ENCODE assay signal across 16 cellular contexts in genomic region chr7:71710442-71710841, GRCh38.
DNase-seq lines count a peak whose midpoint lies in the region; ATAC-seq, FAIRE-seq and TF ChIP-seq lines count a peak whose summit lies in the region.
"Had no signal": no experiment of that assay in that cellular context is flagged by ENCODE, and none has a peak within 500 bp of the region (broad histone marks: within the 10 kb centered on the region; RNA-seq: fewer than 3 reads in every experiment).

No MANE protein-coding gene starts in this region.

- H2BK5ac ChIP-seq in H9 (ENCODE audit: insufficient read length, low read length) = no peak overlapping the region

- H3K56ac ChIP-seq in H9 (ENCODE audit: insufficient read length, low read depth, low read length) = no peak overlapping the region

- H3K9ac ChIP-seq in H9 (ENCODE audit: extremely low read depth, insufficient read length, low read length) = no peak overlapping the region
- H3K9ac ChIP-seq: BLaER1 treated with 17β-estradiol and CSF1 and Interleukin-3, amounts not matched to agents 10 nM and 100 nM had no signal

- no peak overlapping the region for H3K18ac ChIP-seq in H9 (ENCODE audit: insufficient read length, low read depth, low read length)

- H3K9me3 Mint-ChIP-seq in H9 = peaks cover 12 to 18% of the 10 kb centered on the region in 2 experiments
- peaks cover 12% of the 10 kb centered on the region for H3K9me3 Mint-ChIP-seq in stimulated activated effector memory CD8-positive, alpha-beta T cell treated with anti-CD3 and anti-CD28 coated beads, Interleukin-12 subunit alpha, Interleukin-12 subunit beta, amount 100 ng/mL, for 72 hours

- H4K5ac ChIP-seq in H9 (ENCODE audit: insufficient read length, low read depth, low read length) = no peak overlapping the region

- no peak overlapping the region for H3K23ac ChIP-seq in H9 (ENCODE audit: insufficient read length, low read depth, low read length)

- no peak overlapping the region for H2BK12ac ChIP-seq in H9 (ENCODE audit: insufficient read length, low read depth, low read length)

- H4K8ac ChIP-seq in H9 (replicated peaks; ENCODE audit: insufficient read length, low read depth, low read length) = no peak overlapping the region

- peaks cover 26 to 46% (median 32%) of the 10 kb centered on the region in 3 experiments for H3K36me3 Mint-ChIP-seq in H9 (ENCODE audit: insufficient read depth in 1 of 3, low read depth in 3 of 3)
- no peaks in the 10 kb centered on the region for H3K36me3 Mint-ChIP-seq in stimulated activated effector memory CD8-positive, alpha-beta T cell treated with anti-CD3 and anti-CD28 coated beads, Interleukin-12 subunit alpha, Interleukin-12 subunit beta, amount 100 ng/mL, for 72 hours
- H3K36me3 Mint-ChIP-seq: CD8-positive, alpha-beta T cell had no signal

- H2AFZ ChIP-seq in H9 (ENCODE audit: low read length) = no peak overlapping the region

- peaks cover 0 to 7% of the 10 kb centered on the region in 2 experiments; a peak in 3 of 4 replicates for H3K4me1 Mint-ChIP-seq in H9
- H3K4me1 Mint-ChIP-seq in stimulated activated effector memory CD8-positive, alpha-beta T cell treated with anti-CD3 and anti-CD28 coated beads, Interleukin-12 subunit alpha, Interleukin-12 subunit beta, amount 100 ng/mL, for 72 hours = no peaks in the 10 kb centered on the region
- H3K4me1 Mint-ChIP-seq: B cell had no signal

- peak overlapping the region in 2 of 3 experiments; percentile 92 to 94; a peak in 4 of 7 replicates for H3K27ac Mint-ChIP-seq in H9
- no peak overlapping the region for H3K27ac Mint-ChIP-seq in stimulated activated effector memory CD8-positive, alpha-beta T cell treated with anti-CD3 and anti-CD28 coated beads, Interleukin-12 subunit alpha, Interleukin-12 subunit beta, amount 100 ng/mL, for 72 hours
- H3K27ac Mint-ChIP-seq: B cell; CD8-positive, alpha-beta T cell had no signal

- no peaks in the 10 kb centered on the region for H3K23me2 ChIP-seq in H9 (ENCODE audit: insufficient read length, low read depth, low read length, poor library complexity, severe bottlenecking)

- no peaks in the 10 kb centered on the region for H3K36me3 ChIP-seq in pancreas
- H3K36me3 ChIP-seq: BLaER1 treated with 17β-estradiol and CSF1 and Interleukin-3, amounts not matched to agents 10 nM and 100 nM had no signal

- H4K20me1 ChIP-seq in H9 (ENCODE audit: control insufficient read depth, insufficient read depth, insufficient read length) = no peaks in the 10 kb centered on the region
- H4K20me1 ChIP-seq: BLaER1 treated with 17β-estradiol and CSF1 and Interleukin-3, amounts not matched to agents 10 nM and 100 nM had no signal

- H2BK15ac ChIP-seq in H9 (ENCODE audit: low read depth, low read length) = no peak overlapping the region

- no peaks in the 10 kb centered on the region; the same call in 1 of the 2 replicates for H3K27me3 Mint-ChIP-seq in H9 (ENCODE audit: low read depth)
- H3K27me3 Mint-ChIP-seq: B cell had no signal

- no peak overlapping the region for H2BK120ac ChIP-seq in H9 (ENCODE audit: low read depth, low read length, poor library complexity, severe bottlenecking)

- H2BK20ac ChIP-seq in H9 (ENCODE audit: low read depth, low read length, poor library complexity, severe bottlenecking) = no peak overlapping the region

- no peaks in the 10 kb centered on the region for H3K79me2 ChIP-seq in H9 (ENCODE audit: insufficient read depth, low read length)

- H4K91ac ChIP-seq in H9 (ENCODE audit: insufficient read length, low read depth, low read length) = no peak overlapping the region

- H3K27me3 ChIP-seq in H9 (ENCODE audit: insufficient read depth, low read length) (no peaks in the 10 kb centered on the region), pancreas (no peaks in the 10 kb centered on the region)
- H3K27me3 ChIP-seq: BLaER1 treated with 17β-estradiol and CSF1 and Interleukin-3, amounts not matched to agents 10 nM and 100 nM had no signal

- no peak overlapping the region for H3K4me3 Mint-ChIP-seq in H9
- no peak overlapping the region for H3K4me3 Mint-ChIP-seq in stimulated activated effector memory CD8-positive, alpha-beta T cell treated with anti-CD3 and anti-CD28 coated beads, Interleukin-12 subunit alpha, Interleukin-12 subunit beta, amount 100 ng/mL, for 72 hours
- H3K4me3 Mint-ChIP-seq: B cell; CD8-positive, alpha-beta T cell had no signal

- TF ChIP-seq CTCF in H9 (conservative IDR thresholded peaks at IDR 0.05) = no peak
- TF ChIP-seq CTCF in pancreas (IDR thresholded peaks at IDR 0.05) = no peak

- DNase-seq in NCI-H2171 treated with DMSO at 0.1 percent for 48 hours (lab: John Stamatoyannopoulos, UW) = peak; percentile 17
- no peak for DNase-seq in NCI-H2171 (lab: John Stamatoyannopoulos, UW)
- DNase-seq in H9 = no peak
- peak; percentile 42 for DNase-seq in cerebellum (ENCODE audit: low spot score)
- peak in 3 of 6 donors; percentile 21 to 57 (median 26) for DNase-seq in pancreas
- DNase-seq in stimulated activated effector memory CD8-positive, alpha-beta T cell treated with anti-CD3 and anti-CD28 coated beads, Interleukin-12 subunit alpha, Interleukin-12 subunit beta, amount 100 ng/mL, for 72 hours (ENCODE audit: low spot score in 2 of 2) = no peak
- DNase-seq: Calu3; CD8-positive, alpha-beta T cell; GDM1; GOT3; H7 had no signal

- no peaks in the 10 kb centered on the region for H3K79me1 ChIP-seq in H9 (ENCODE audit: insufficient read depth, low read depth, low read length, poor library complexity, severe bottlenecking)

- H3K4me2 ChIP-seq in H9 (ENCODE audit: insufficient read depth, insufficient read length, low read length) = no peak overlapping the region
- H3K4me2 ChIP-seq: BLaER1 treated with 17β-estradiol and CSF1 and Interleukin-3, amounts not matched to agents 10 nM and 100 nM had no signal

- intact Hi-C loops in pancreas (cut with DNase I) = no loop called here

- H3K9me3 ChIP-seq in H9 (ENCODE audit: control insufficient read depth, low read depth, low read length) (no peaks in the 10 kb centered on the region), pancreas (no peaks in the 10 kb centered on the region)

- no peak overlapping the region for H3K4me3 ChIP-seq in pancreas
- H3K4me3 ChIP-seq: BLaER1 treated with 17β-estradiol and CSF1 and Interleukin-3, amounts not matched to agents 10 nM and 100 nM had no signal

- no CpG with 5 or more reads among the region's 5 CpGs for WGBS in H9 (ENCODE audit: extremely low coverage, insufficient read length, low lambda C conversion rate)
- WGBS in pancreas, 2 donors = 54 to 70% methylated on average over 5 of the region's 5 CpGs

- H3K4ac ChIP-seq in H9 (ENCODE audit: low read depth, low read length) = no peak overlapping the region

- peak in 3 of 4 donors; percentile 48 to 75 (median 72) for ATAC-seq in pancreas
- no peak for ATAC-seq in stimulated activated effector memory CD8-positive, alpha-beta T cell treated with anti-CD3 and anti-CD28 coated beads, Interleukin-12 subunit alpha, Interleukin-12 subunit beta, amount 100 ng/mL, for 72 hours
- no peak for ATAC-seq in HG03095 (IDR thresholded peaks at IDR 0.05; ENCODE audit: unreplicated experiment)
- ATAC-seq: CD8-positive, alpha-beta T cell had no signal

- H3K14ac ChIP-seq in H9 (ENCODE audit: insufficient read depth, low read length) = no peak overlapping the region

- H3T11ph ChIP-seq in H9 (ENCODE audit: low read length) = no peak overlapping the region

- H3K4me1 ChIP-seq in H9 (ENCODE audit: insufficient read depth, low read length) = no peaks in the 10 kb centered on the region
- H3K4me1 ChIP-seq in pancreas = no peaks in the 10 kb centered on the region

- H2AK5ac ChIP-seq in H9 (ENCODE audit: insufficient read length, low read length) = no peak overlapping the region

- FAIRE-seq in pancreas (lab: Jason Lieb, UNC) = no peak
- FAIRE-seq: GM12892, GM18507 had no signal

- H3K27ac ChIP-seq in H9 (ENCODE audit: insufficient read length, low read depth, low read length) = no peak overlapping the region
- H3K27ac ChIP-seq in pancreas = no peak overlapping the region
- H3K27ac ChIP-seq: BLaER1 treated with 17β-estradiol and CSF1 and Interleukin-3, amounts not matched to agents 10 nM and 100 nM had no signal

Comparison
In these comparisons a context has a peak if more than half of its experiments do, and no peak if none do; other contexts are left out.
1. DNase-seq: peak in NCI-H2171 treated with DMSO at 0.1 percent for 48 hours (single experiment) and cerebellum (single experiment); none in NCI-H2171 (single experiment), H9 (single experiment) and stimulated activated effector memory CD8-positive, alpha-beta T cell treated with anti-CD3 and anti-CD28 coated beads, Interleukin-12 subunit alpha, Interleukin-12 subunit beta, amount 100 ng/mL, for 72 hours (0 of 2).
2. ATAC-seq: peak in pancreas (3 of 4); none in stimulated activated effector memory CD8-positive, alpha-beta T cell treated with anti-CD3 and anti-CD28 coated beads, Interleukin-12 subunit alpha, Interleukin-12 subunit beta, amount 100 ng/mL, for 72 hours (single experiment) and HG03095 (single experiment).